ENCODE assay signal across 1 cellular context in the genomic region with DNA sequence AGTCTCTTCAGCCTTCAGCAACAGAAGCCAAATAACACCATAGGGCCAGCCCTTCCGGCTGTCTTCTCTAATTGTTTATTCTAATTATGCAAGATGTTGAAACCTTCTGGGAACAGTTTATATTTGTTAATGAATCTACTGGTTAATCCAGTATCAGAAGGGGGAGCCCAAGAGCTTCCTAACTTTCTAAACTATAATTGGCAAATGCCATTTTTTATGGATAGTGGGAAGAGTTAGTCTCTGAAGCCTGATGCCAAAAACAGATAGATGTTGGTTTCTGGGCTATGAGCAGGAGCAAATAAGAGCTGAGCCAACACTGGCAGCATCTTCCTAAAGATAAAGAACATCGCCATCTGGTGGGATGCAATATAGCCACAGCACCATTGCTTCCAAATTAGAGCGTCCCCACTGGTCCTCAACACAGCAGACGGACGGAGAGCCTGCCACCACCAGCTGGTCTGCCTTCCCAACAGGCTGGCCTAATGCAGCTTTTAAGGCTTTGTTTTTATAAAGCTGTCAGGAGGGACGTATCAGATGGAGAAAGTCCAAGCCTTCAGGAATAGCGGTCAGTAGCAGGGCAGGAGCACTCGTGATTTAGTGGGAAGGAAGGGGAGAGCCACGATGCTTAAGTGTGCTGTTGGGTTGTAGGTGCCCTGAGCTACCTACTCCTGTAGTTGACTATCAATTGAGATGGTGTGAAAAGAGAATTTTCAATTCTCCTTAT.
TF ChIP-seq lines count a peak whose summit lies in the region.

No MANE protein-coding gene starts in this region.

TF ChIP-seq in H1, 55 proteins besides CTCF, POLR2A, EP300 and RAD21 (continued from another document):
- TF ChIP-seq NANOG (IDR thresholded peaks at IDR 0.05; ENCODE audit: insufficient read depth, low read depth, low read length, poor library complexity, severe bottlenecking) = no peak
- TF ChIP-seq EZH2 (IDR thresholded peaks at IDR 0.05; ENCODE audit: low read depth, low read length, severe bottlenecking) = no peak
- no peak for TF ChIP-seq CBX5 (IDR thresholded peaks at IDR 0.05; ENCODE audit: low read depth, low read length)
- no peak for TF ChIP-seq CEBPB (IDR thresholded peaks at IDR 0.05; ENCODE audit: low read depth, low read length)
- no peak for TF ChIP-seq SUZ12 (IDR thresholded peaks at IDR 0.05; ENCODE audit: low read length)
- no peak for TF ChIP-seq SIX5 (IDR thresholded peaks at IDR 0.05; ENCODE audit: low read depth, low read length)
- TF ChIP-seq KDM1A (IDR thresholded peaks at IDR 0.05; ENCODE audit: borderline replicate concordance, low read length) = no peak
- no peak for TF ChIP-seq ASH2L (IDR thresholded peaks at IDR 0.05; ENCODE audit: low read length)
- TF ChIP-seq SP2 (IDR thresholded peaks at IDR 0.05; ENCODE audit: low read length) = no peak
